17 cellular contexts compared by ENCODE assay signal in genomic region chr11:112871909-112872511, GRCh38.
DNase-seq lines count a peak whose midpoint lies in the region; ATAC-seq and TF ChIP-seq lines count a peak whose summit lies in the region.
"Had no signal": no experiment of that assay in that cellular context is flagged by ENCODE, and none has a peak within 500 bp of the region (broad histone marks: within the 10 kb centered on the region; RNA-seq: fewer than 3 reads in every experiment).

No MANE protein-coding gene starts in this region.

- no peak overlapping the region for H3K4me3 ChIP-seq in BE2C (ENCODE audit: low read depth, low read length)
- no peak overlapping the region for H3K4me3 ChIP-seq in HEK293 (ENCODE audit: low read depth, low read length)
- H3K4me3 ChIP-seq: GM12878 had no signal

- peaks cover 27% of the 10 kb centered on the region for H3K4me1 Mint-ChIP-seq in glutamatergic neuron (ENCODE audit: low read depth, unreplicated experiment)
- H3K4me1 Mint-ChIP-seq: IgD-negative memory B cell had no signal

- CTCF ChIA-PET in HEK293 (lab: Yijun Ruan, JAX) = interaction anchor here (0.6 kb wide), 1 partner anchor 144 kb away, joined by 3 read pairs; no protein-coding TSS in a partner anchor

- TF ChIP-seq CTCF in BE2C (IDR thresholded peaks at IDR 0.05; ENCODE audit: low read depth, low read length) (no peak), HEK293 (tag by site-specific recombination; IDR thresholded peaks at IDR 0.05) (no peak), glutamatergic neuron (IDR thresholded peaks at IDR 0.05; ENCODE audit: partially characterized antibody, unreplicated experiment) (no peak)

- no peaks in the 10 kb centered on the region for H3K27me3 ChIP-seq in BE2C

- POLR2A ChIA-PET in HEK293 (lab: Yijun Ruan, JAX) = no interaction called here

- H3K9me3 Mint-ChIP-seq in glutamatergic neuron (ENCODE audit: unreplicated experiment) = peaks cover 3% of the 10 kb centered on the region
- H3K9me3 Mint-ChIP-seq: T-helper 1 cell treated with Interleukin-12 subunit alpha and Interleukin-12 subunit beta and Interleukin-4 antibody, amounts not matched to agents 30 μg/mL and 1 μg/mL, for 36 hours had no signal

- H3K4me1 ChIP-seq in BE2C (peaks cover 7% of the 10 kb centered on the region), HEK293 (ENCODE audit: control insufficient read depth, insufficient read depth, low read length) (no peaks in the 10 kb centered on the region; the same call in 1 of the 2 replicates)

- H3K27me3 Mint-ChIP-seq in glutamatergic neuron (ENCODE audit: unreplicated experiment) = peaks cover 3% of the 10 kb centered on the region

- no peaks in the 10 kb centered on the region for H3K36me3 ChIP-seq in BE2C
- H3K36me3 ChIP-seq in HEK293 (ENCODE audit: control insufficient read depth in 2 of 2, insufficient read depth in 1 of 2, low read length in 2 of 2) = no peaks in the 10 kb centered on the region

- ATAC-seq in GM21381 (IDR thresholded peaks at IDR 0.05; ENCODE audit: unreplicated experiment) (no peak), GM18870 (IDR thresholded peaks at IDR 0.05; ENCODE audit: unreplicated experiment) (no peak)
- ATAC-seq: GM12878, HCT116, Panc1 had no signal

- no peak overlapping the region; the same call in 1 of the 2 replicates for H3K27ac ChIP-seq in HEK293 (ENCODE audit: extremely low read depth, low read depth, low read length)

- H3K9me3 ChIP-seq in BE2C = no peaks in the 10 kb centered on the region
- no peaks in the 10 kb centered on the region for H3K9me3 ChIP-seq in HEK293 (ENCODE audit: control insufficient read depth, insufficient read depth, low read depth, low read length)

- DNase-seq in BE2C = peak; percentile 24
- peak; percentile 96 for DNase-seq in NCI-H446 treated with DMSO at 0.1 percent for 48 hours (lab: John Stamatoyannopoulos, UW)
- peak; percentile 63 for DNase-seq in glutamatergic neuron
- no peak for DNase-seq in MV-4-11 (lab: John Stamatoyannopoulos, UW)
- DNase-seq: C1 segment of cervical spinal cord, DMS79, NCI-H187, NCI-H526 treated with DMSO at 0.1 percent for 48 hours, Right ventricle myocardium superior had no signal

- no peaks in the 10 kb centered on the region for H3K36me3 Mint-ChIP-seq in glutamatergic neuron (ENCODE audit: unreplicated experiment)
- H3K36me3 Mint-ChIP-seq: IgD-negative memory B cell had no signal

- H3K27ac Mint-ChIP-seq in glutamatergic neuron (ENCODE audit: unreplicated experiment) = peak overlapping the region; percentile 77
- H3K27ac Mint-ChIP-seq: IgD-negative memory B cell; T-helper 1 cell treated with Interleukin-12 subunit alpha and Interleukin-12 subunit beta and Interleukin-4 antibody, amounts not matched to agents 30 μg/mL and 1 μg/mL, for 36 hours had no signal

- peak overlapping the region; percentile 61 for H3K4me3 Mint-ChIP-seq in glutamatergic neuron (ENCODE audit: unreplicated experiment)
- H3K4me3 Mint-ChIP-seq: IgD-negative memory B cell; T-helper 1 cell treated with Interleukin-12 subunit alpha and Interleukin-12 subunit beta and Interleukin-4 antibody, amounts not matched to agents 30 μg/mL and 1 μg/mL, for 36 hours had no signal

TF ChIP-seq in HEK293, 187 proteins besides CTCF, POLR2A, EP300 and RAD21:
- no peak for TF ChIP-seq ZNF48 (tag by site-specific recombination; IDR thresholded peaks at IDR 0.05)
- no peak for TF ChIP-seq REPIN1 (tag by site-specific recombination; IDR thresholded peaks at IDR 0.05; ENCODE audit: low read depth)
- TF ChIP-seq ZFP41 (tag by site-specific recombination; IDR thresholded peaks at IDR 0.05; ENCODE audit: borderline replicate concordance) = no peak
- peak; percentile 73 for TF ChIP-seq SP7 (tag by site-specific recombination; IDR thresholded peaks at IDR 0.05)
- peak; percentile 71 for TF ChIP-seq KLF1 (tag by site-specific recombination; IDR thresholded peaks at IDR 0.05)
- TF ChIP-seq ZNF433 (tag by site-specific recombination; IDR thresholded peaks at IDR 0.05; ENCODE audit: low read depth) = no peak
- no peak for TF ChIP-seq KLF17 (tag by site-specific recombination; IDR thresholded peaks at IDR 0.05)
- TF ChIP-seq GLIS1 (tag by site-specific recombination; IDR thresholded peaks at IDR 0.05) = 0 out of 2 replicates have a peak, but pooled peaks have one; percentile 28
- TF ChIP-seq ZIC2 (tag by site-specific recombination; IDR thresholded peaks at IDR 0.05) = peak; percentile 56
- TF ChIP-seq, protein P1, sequence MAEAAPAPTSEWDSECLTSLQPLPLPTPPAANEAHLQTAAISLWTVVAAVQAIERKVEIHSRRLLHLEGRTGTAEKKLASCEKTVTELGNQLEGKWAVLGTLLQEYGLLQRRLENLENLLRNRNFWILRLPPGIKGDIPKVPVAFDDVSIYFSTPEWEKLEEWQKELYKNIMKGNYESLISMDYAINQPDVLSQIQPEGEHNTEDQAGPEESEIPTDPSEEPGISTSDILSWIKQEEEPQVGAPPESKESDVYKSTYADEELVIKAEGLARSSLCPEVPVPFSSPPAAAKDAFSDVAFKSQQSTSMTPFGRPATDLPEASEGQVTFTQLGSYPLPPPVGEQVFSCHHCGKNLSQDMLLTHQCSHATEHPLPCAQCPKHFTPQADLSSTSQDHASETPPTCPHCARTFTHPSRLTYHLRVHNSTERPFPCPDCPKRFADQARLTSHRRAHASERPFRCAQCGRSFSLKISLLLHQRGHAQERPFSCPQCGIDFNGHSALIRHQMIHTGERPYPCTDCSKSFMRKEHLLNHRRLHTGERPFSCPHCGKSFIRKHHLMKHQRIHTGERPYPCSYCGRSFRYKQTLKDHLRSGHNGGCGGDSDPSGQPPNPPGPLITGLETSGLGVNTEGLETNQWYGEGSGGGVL (tag by site-specific recombination; IDR thresholded peaks at IDR 0.05) = 0 out of 2 replicates have a peak, but pooled peaks have one; percentile 41
- peak; percentile 84 for TF ChIP-seq WT1 (tag by site-specific recombination; IDR thresholded peaks at IDR 0.05)
- 0 out of 2 replicates have a peak, but pooled peaks have one; percentile 23 for TF ChIP-seq ZNF335 (tag by site-specific recombination; conservative IDR thresholded peaks at IDR 0.05)
